ENCODE assay signal across 21 cellular contexts in genomic region chr15:41891226-41891625, GRCh38. TPM values are rescaled to one million over a fixed set of nuclear protein-coding genes. Genes with fewer than 3 reads are reported as not detected.
DNase-seq lines count a peak whose midpoint lies in the region; ATAC-seq lines count a peak whose summit lies in the region.
"Had no signal": no experiment of that assay in that cellular context is flagged by ENCODE, and none has a peak within 500 bp of the region (broad histone marks: within the 10 kb centered on the region; RNA-seq: fewer than 3 reads in every experiment).

No MANE protein-coding gene starts in this region.

- POLR2A ChIA-PET in naive thymus-derived CD8-positive, alpha-beta T cell (lab: Charles Lee): no interaction called here

- no peak overlapping the region for H3K4me3 Mint-ChIP-seq in naive thymus-derived CD8-positive, alpha-beta T cell
- H3K4me3 Mint-ChIP-seq: activated T-cell treated with anti-CD3 and anti-CD28 coated beads, Interleukin-2, amount 50 U/mL, for 72 hours; T-helper 2 cell treated with Interferon-gamma antibody and Interleukin-4, amounts not matched to agents 5 μg/mL and 100 μg/mL, for 36 hours had no signal

- no peaks in the 10 kb centered on the region for H3K27me3 Mint-ChIP-seq in naive thymus-derived CD8-positive, alpha-beta T cell

- peak overlapping the region in 7 of 10 donors; percentile 6 to 98 (median 31) for H3K27ac Mint-ChIP-seq in naive thymus-derived CD8-positive, alpha-beta T cell
- H3K27ac Mint-ChIP-seq: activated T-cell treated with anti-CD3 and anti-CD28 coated beads, Interleukin-2, amount 50 U/mL, for 72 hours; T-helper 2 cell treated with Interferon-gamma antibody and Interleukin-4, amounts not matched to agents 5 μg/mL and 100 μg/mL, for 36 hours had no signal

- no peaks in the 10 kb centered on the region for H3K9me3 Mint-ChIP-seq in naive thymus-derived CD8-positive, alpha-beta T cell
- H3K9me3 Mint-ChIP-seq: activated T-cell treated with anti-CD3 and anti-CD28 coated beads, Interleukin-2, amount 50 U/mL, for 72 hours; T-helper 2 cell treated with Interferon-gamma antibody and Interleukin-4, amounts not matched to agents 5 μg/mL and 100 μg/mL, for 36 hours had no signal

- peaks cover 20 to 60% (median 53%) of the 10 kb centered on the region in 4 donors for H3K4me1 Mint-ChIP-seq in naive thymus-derived CD8-positive, alpha-beta T cell

- ATAC-seq in naive thymus-derived CD8-positive, alpha-beta T cell: no peak
- ATAC-seq in GM21526 (IDR thresholded peaks at IDR 0.05; ENCODE audit: low FRiP score, unreplicated experiment): no peak
- ATAC-seq: activated T-cell treated with anti-CD3 and anti-CD28 coated beads, Interleukin-2, amount 50 U/mL, for 72 hours; GM12878; upper lobe of right lung had no signal

- H3K36me3 Mint-ChIP-seq in naive thymus-derived CD8-positive, alpha-beta T cell: no peaks in the 10 kb centered on the region

- DNase-seq in NCI-H1092 treated with DMSO at 0.1 percent for 48 hours (lab: John Stamatoyannopoulos, UW): peak; percentile 45
- no peak for DNase-seq in NCI-H1092 (lab: John Stamatoyannopoulos, UW)
- DNase-seq in COLO668 (lab: John Stamatoyannopoulos, UW; ENCODE audit: unreplicated experiment): peak; percentile 37
- DNase-seq in NCI-H69 (lab: John Stamatoyannopoulos, UW): peak; percentile 19
- peak in 1 of 10 donors; percentile 19 for DNase-seq in naive thymus-derived CD8-positive, alpha-beta T cell
- no peak for DNase-seq in substantia nigra (lab: John Stamatoyannopoulos, UW)
- no peak for DNase-seq in HK-2 (ENCODE audit: unreplicated experiment)
- DNase-seq: 8988T; activated CD4-positive, alpha-beta T cell treated with anti-CD3 and anti-CD28 coated beads for 48 hours; activated naive CD4-positive, alpha-beta T cell treated with anti-CD3 and anti-CD28 coated beads, Interleukin-2, amount 50 U/mL, for 16 hours; activated T-cell treated with anti-CD3 and anti-CD28 coated beads, Interleukin-2, amount 50 U/mL, for 72 hours; Caco-2; cortex of kidney; KG1; NCI-H226; upper lobe of right lung had no signal

- no peak overlapping the region for H3K27ac ChIP-seq in substantia nigra (ENCODE audit: low read depth, low read length, poor library complexity, severe bottlenecking)
- H3K27ac ChIP-seq: SK-N-MC, skin epidermis, upper lobe of right lung had no signal

RNA-seq across cellular contexts. Expression of gene SPTBN5, which starts 2.6 kb away (rescaled TPM):
- under 1 TPM; 0.81 to 0.96 TPM for total RNA-seq in naive thymus-derived CD8-positive, alpha-beta T cell
- under 1 TPM in 1 of 3 donors, not detected in 2; 0.02 TPM for polyA plus RNA-seq in naive thymus-derived CD8-positive, alpha-beta T cell

RNA-seq across cellular contexts. Expression of gene PLA2G4B, which starts 52.6 kb away (rescaled TPM):
- 10 to 100 TPM; 40.1 to 64.9 TPM for total RNA-seq in naive thymus-derived CD8-positive, alpha-beta T cell
- polyA plus RNA-seq in naive thymus-derived CD8-positive, alpha-beta T cell: 1 to 10 TPM in 2 of 3 donors, under 1 TPM in 1; 0.82 to 2.9 (median 1.1) TPM

Comparison
In these comparisons a context has a peak if more than half of its experiments do, and no peak if none do; other contexts are left out.
1. DNase-seq: peak in NCI-H1092 treated with DMSO at 0.1 percent for 48 hours (single experiment), COLO668 (single experiment) and NCI-H69 (single experiment); none in NCI-H1092 (single experiment), substantia nigra (0 of 49) and HK-2 (single experiment).